1 cellular context compared by ENCODE assay signal in the genomic region with DNA sequence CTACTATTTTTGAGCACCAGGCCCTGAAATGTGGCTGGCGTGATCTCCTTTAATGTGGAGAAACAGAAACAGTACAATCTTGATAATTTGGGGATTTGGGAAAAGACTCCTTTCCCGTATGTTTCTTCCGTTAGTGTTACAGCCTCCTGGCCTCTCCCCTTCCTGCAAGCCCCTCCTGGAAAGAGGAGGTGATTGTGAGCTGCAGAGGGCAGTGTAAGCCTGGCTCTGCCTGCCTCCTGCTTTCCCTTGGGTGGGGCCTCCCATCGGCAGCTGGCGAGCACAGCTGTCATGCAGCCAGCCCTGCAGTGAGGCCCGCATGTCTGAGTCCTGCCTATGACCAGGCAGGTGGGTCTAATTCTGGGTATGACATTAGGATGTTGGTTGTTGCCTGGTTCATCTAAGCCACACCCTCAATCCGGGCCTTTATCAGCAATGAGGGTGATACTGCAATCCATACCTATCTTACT.
TF ChIP-seq lines count a peak whose summit lies in the region.

No MANE protein-coding gene starts in this region.

TF ChIP-seq in K562, 482 proteins besides CTCF, POLR2A, EP300 and RAD21 (continued from another document and continues in another):
- TF ChIP-seq BCLAF1 (IDR thresholded peaks at IDR 0.05; ENCODE audit: borderline replicate concordance in 1 of 2, control insufficient read depth in 1 of 2, low read depth in 2 of 2, low read length in 1 of 2) (no peak), SIRT6 (IDR thresholded peaks at IDR 0.05; ENCODE audit: low read depth, low read length) (no peak), TAF1 (IDR thresholded peaks at IDR 0.05; ENCODE audit: control insufficient read depth, extremely low read depth, insufficient read depth, low read length, severe bottlenecking) (no peak), ZKSCAN8 (CRISPR knock-in tag; IDR thresholded peaks at IDR 0.05) (no peak), DIDO1 (tag; IDR thresholded peaks at IDR 0.05; ENCODE audit: low read depth) (no peak), ZNF445 (CRISPR knock-in tag; IDR thresholded peaks at IDR 0.05; ENCODE audit: low read depth) (no peak), ZBTB8A (IDR thresholded peaks at IDR 0.05; ENCODE audit: partially characterized antibody) (no peak), PHF8 (IDR thresholded peaks at IDR 0.05; ENCODE audit: borderline replicate concordance, low read length) (no peak), RBFOX2 (IDR thresholded peaks at IDR 0.05; ENCODE audit: low read depth, low read length) (no peak), JUNB (CRISPR knock-in tag; conservative IDR thresholded peaks at IDR 0.05) (no peak), CREBBP (IDR thresholded peaks at IDR 0.05; ENCODE audit: low read depth, low read length) (no peak), KLF16 (IDR thresholded peaks at IDR 0.05) (no peak), TBP (optimal IDR thresholded peaks at IDR 0.05; ENCODE audit: low read depth, low read length) (peak; percentile 42), SMARCE1 (IDR thresholded peaks at IDR 0.05) (no peak), STAT6 (CRISPR knock-in tag; IDR thresholded peaks at IDR 0.05) (no peak), ETV1 (tag; conservative IDR thresholded peaks at IDR 0.05; ENCODE audit: low read depth) (peak; percentile 62; the same call in 1 of the 2 replicates), ERF (CRISPR knock-in tag; IDR thresholded peaks at IDR 0.05) (no peak), HDAC1 (IDR thresholded peaks at IDR 0.05) (peak in 1 of 2 experiments; percentile 56; a peak in 2 of 4 replicates), ZNF184 (CRISPR knock-in tag; IDR thresholded peaks at IDR 0.05) (no peak), CBX5 (IDR thresholded peaks at IDR 0.05; ENCODE audit: borderline replicate concordance, low read depth) (no peak), ATF6 (CRISPR knock-in tag; IDR thresholded peaks at IDR 0.05) (no peak), MYC (IDR thresholded peaks at IDR 0.05; ENCODE audit: low read depth, low read length) (peak; percentile 54), MYC (CRISPR knock-in tag; IDR thresholded peaks at IDR 0.05; ENCODE audit: borderline replicate concordance, low read depth) (no peak), CHD4 (IDR thresholded peaks at IDR 0.05; ENCODE audit: insufficient read depth, insufficient replicate concordance, low read depth, low read length, poor library complexity, severe bottlenecking) (no peak), ZNF766 (CRISPR knock-in tag; conservative IDR thresholded peaks at IDR 0.05) (no peak), ZSCAN32 (CRISPR knock-in tag; IDR thresholded peaks at IDR 0.05) (no peak), ZFP1 (CRISPR knock-in tag; IDR thresholded peaks at IDR 0.05) (no peak), KAT2B (IDR thresholded peaks at IDR 0.05; ENCODE audit: low read depth, low read length) (no peak), ZNF79 (CRISPR knock-in tag; IDR thresholded peaks at IDR 0.05; ENCODE audit: low read depth) (no peak), HIVEP1 (CRISPR knock-in tag; IDR thresholded peaks at IDR 0.05) (no peak), PCBP1 (IDR thresholded peaks at IDR 0.05; ENCODE audit: low read depth, low read length, poor library complexity, severe bottlenecking) (no peak), CHAMP1 (IDR thresholded peaks at IDR 0.05) (peak; percentile 52; the same call in 1 of the 2 replicates), GATAD2B (IDR thresholded peaks at IDR 0.05; ENCODE audit: borderline replicate concordance) (no peak), MEF2D (tag; conservative IDR thresholded peaks at IDR 0.05; ENCODE audit: low read depth) (no peak), PHTF2 (CRISPR knock-in tag; IDR thresholded peaks at IDR 0.05) (no peak), AFF1 (IDR thresholded peaks at IDR 0.05; ENCODE audit: low read depth in 1 of 2, partially characterized antibody in 2 of 2) (no peak)
- TF ChIP-seq, protein P1, sequence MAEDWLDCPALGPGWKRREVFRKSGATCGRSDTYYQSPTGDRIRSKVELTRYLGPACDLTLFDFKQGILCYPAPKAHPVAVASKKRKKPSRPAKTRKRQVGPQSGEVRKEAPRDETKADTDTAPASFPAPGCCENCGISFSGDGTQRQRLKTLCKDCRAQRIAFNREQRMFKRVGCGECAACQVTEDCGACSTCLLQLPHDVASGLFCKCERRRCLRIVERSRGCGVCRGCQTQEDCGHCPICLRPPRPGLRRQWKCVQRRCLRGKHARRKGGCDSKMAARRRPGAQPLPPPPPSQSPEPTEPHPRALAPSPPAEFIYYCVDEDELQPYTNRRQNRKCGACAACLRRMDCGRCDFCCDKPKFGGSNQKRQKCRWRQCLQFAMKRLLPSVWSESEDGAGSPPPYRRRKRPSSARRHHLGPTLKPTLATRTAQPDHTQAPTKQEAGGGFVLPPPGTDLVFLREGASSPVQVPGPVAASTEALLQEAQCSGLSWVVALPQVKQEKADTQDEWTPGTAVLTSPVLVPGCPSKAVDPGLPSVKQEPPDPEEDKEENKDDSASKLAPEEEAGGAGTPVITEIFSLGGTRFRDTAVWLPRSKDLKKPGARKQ (CRISPR knock-in tag; IDR thresholded peaks at IDR 0.05), result no peak
- TF ChIP-seq, protein P2, sequence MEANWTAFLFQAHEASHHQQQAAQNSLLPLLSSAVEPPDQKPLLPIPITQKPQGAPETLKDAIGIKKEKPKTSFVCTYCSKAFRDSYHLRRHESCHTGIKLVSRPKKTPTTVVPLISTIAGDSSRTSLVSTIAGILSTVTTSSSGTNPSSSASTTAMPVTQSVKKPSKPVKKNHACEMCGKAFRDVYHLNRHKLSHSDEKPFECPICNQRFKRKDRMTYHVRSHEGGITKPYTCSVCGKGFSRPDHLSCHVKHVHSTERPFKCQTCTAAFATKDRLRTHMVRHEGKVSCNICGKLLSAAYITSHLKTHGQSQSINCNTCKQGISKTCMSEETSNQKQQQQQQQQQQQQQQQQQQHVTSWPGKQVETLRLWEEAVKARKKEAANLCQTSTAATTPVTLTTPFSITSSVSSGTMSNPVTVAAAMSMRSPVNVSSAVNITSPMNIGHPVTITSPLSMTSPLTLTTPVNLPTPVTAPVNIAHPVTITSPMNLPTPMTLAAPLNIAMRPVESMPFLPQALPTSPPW (CRISPR knock-in tag; IDR thresholded peaks at IDR 0.05), result peak; percentile 74
- TF ChIP-seq, protein P3, sequence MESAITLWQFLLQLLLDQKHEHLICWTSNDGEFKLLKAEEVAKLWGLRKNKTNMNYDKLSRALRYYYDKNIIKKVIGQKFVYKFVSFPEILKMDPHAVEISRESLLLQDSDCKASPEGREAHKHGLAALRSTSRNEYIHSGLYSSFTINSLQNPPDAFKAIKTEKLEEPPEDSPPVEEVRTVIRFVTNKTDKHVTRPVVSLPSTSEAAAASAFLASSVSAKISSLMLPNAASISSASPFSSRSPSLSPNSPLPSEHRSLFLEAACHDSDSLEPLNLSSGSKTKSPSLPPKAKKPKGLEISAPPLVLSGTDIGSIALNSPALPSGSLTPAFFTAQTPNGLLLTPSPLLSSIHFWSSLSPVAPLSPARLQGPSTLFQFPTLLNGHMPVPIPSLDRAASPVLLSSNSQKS (CRISPR knock-in tag; IDR thresholded peaks at IDR 0.05), result no peak
